ENCODE assay signal across 26 cellular contexts in the genomic region with DNA sequence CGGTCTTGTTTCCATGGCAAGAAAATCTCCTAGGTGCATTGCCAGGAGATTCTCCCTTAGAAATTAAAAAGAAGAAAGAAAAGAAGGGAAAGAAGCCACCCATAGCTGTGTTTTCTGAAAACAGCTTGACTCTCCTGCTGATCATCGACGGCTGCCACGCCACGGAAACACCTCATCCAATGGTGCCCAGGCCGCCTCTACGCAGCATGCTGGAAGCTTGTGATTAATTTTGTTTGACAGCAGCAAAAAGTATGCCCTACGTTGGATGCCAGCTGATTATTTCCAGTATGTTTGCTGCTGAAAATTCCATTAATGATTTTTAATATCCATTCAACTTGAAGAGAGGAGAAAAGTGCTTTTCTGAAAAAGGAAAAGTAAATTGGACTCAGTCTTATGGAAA.
"Had no signal": no experiment of that assay in that cellular context is flagged by ENCODE, and none has a peak within 500 bp of the region (broad histone marks: within the 10 kb centered on the region; RNA-seq: fewer than 3 reads in every experiment).

No MANE protein-coding gene starts in this region.

- H3K9me3 Mint-ChIP-seq: activated CD4-positive, alpha-beta memory T cell treated with anti-CD3 and anti-CD28 coated beads, Interleukin-2, amount 10 ng/mL, durations not matched to agents 7 days and 5 days; activated CD4-positive, alpha-beta T cell treated with anti-CD3 and anti-CD28 coated beads, Interleukin-2, amount 10 ng/mL, durations not matched to agents 24 days and 14 days; activated T-cell treated with anti-CD3 and anti-CD28 coated beads, Interleukin-2, amount 50 U/mL, for 24 hours; dendritic cell treated with granulocyte-macrophage colony-stimulating factor and Interleukin-4, amounts not matched to agents 40 ng/mL and 50 ng/mL, for 4 days had no signal

- H3K4me3 ChIP-seq: coronary artery, dorsolateral prefrontal cortex, heart left ventricle had no signal

- H3K36me3 Mint-ChIP-seq: activated naive CD8-positive, alpha-beta T cell had no signal

- H3K27me3 Mint-ChIP-seq: activated CD4-positive, alpha-beta memory T cell treated with anti-CD3 and anti-CD28 coated beads, Interleukin-2, amount 10 ng/mL, durations not matched to agents 7 days and 5 days; activated CD4-positive, alpha-beta T cell treated with anti-CD3 and anti-CD28 coated beads for 36 hours; activated CD4-positive, alpha-beta T cell treated with anti-CD3 and anti-CD28 coated beads, Interleukin-2, amount 10 ng/mL, durations not matched to agents 24 days and 14 days; activated naive CD8-positive, alpha-beta T cell; activated T-cell treated with anti-CD3 and anti-CD28 coated beads, Interleukin-2, amount 50 U/mL, for 24 hours; dendritic cell treated with granulocyte-macrophage colony-stimulating factor and Interleukin-4, amounts not matched to agents 40 ng/mL and 50 ng/mL, for 4 days had no signal

- H3K27ac Mint-ChIP-seq: activated CD4-positive, alpha-beta memory T cell treated with anti-CD3 and anti-CD28 coated beads, Interleukin-2, amount 10 ng/mL, durations not matched to agents 7 days and 5 days; activated CD4-positive, alpha-beta T cell treated with anti-CD3 and anti-CD28 coated beads for 36 hours; activated CD4-positive, alpha-beta T cell treated with anti-CD3 and anti-CD28 coated beads, Interleukin-2, amount 10 ng/mL, durations not matched to agents 24 days and 14 days; activated naive CD8-positive, alpha-beta T cell; activated T-cell treated with anti-CD3 and anti-CD28 coated beads, Interleukin-2, amount 50 U/mL, for 24 hours; activated T-cell treated with anti-CD3 and anti-CD28 coated beads, Interleukin-2, amount 50 U/mL, for 72 hours; dendritic cell treated with granulocyte-macrophage colony-stimulating factor and Interleukin-4, amounts not matched to agents 40 ng/mL and 50 ng/mL, for 4 days; endodermal cell had no signal

- H3K27me3 ChIP-seq: dorsolateral prefrontal cortex, heart left ventricle had no signal

- H3K4me1 Mint-ChIP-seq: activated CD4-positive, alpha-beta memory T cell treated with anti-CD3 and anti-CD28 coated beads, Interleukin-2, amount 10 ng/mL, durations not matched to agents 7 days and 5 days; activated CD4-positive, alpha-beta T cell treated with anti-CD3 and anti-CD28 coated beads for 36 hours; activated CD4-positive, alpha-beta T cell treated with anti-CD3 and anti-CD28 coated beads, Interleukin-2, amount 10 ng/mL, durations not matched to agents 24 days and 14 days had no signal

- H3K27ac ChIP-seq: coronary artery, heart left ventricle, WERI-Rb-1 had no signal

- H3K9me3 ChIP-seq: heart left ventricle had no signal

- ATAC-seq: activated CD4-positive, alpha-beta T cell treated with anti-CD3 and anti-CD28 coated beads for 36 hours; activated T-cell treated with anti-CD3 and anti-CD28 coated beads, Interleukin-2, amount 50 U/mL, for 72 hours; esophagus mucosa; heart left ventricle had no signal

- H3K4me3 Mint-ChIP-seq: activated CD4-positive, alpha-beta memory T cell treated with anti-CD3 and anti-CD28 coated beads, Interleukin-2, amount 10 ng/mL, durations not matched to agents 7 days and 5 days; activated CD4-positive, alpha-beta T cell treated with anti-CD3 and anti-CD28 coated beads for 36 hours; activated CD4-positive, alpha-beta T cell treated with anti-CD3 and anti-CD28 coated beads, Interleukin-2, amount 10 ng/mL, durations not matched to agents 24 days and 14 days; activated naive CD8-positive, alpha-beta T cell; activated T-cell treated with anti-CD3 and anti-CD28 coated beads, Interleukin-2, amount 50 U/mL, for 24 hours; activated T-cell treated with anti-CD3 and anti-CD28 coated beads, Interleukin-2, amount 50 U/mL, for 72 hours; dendritic cell treated with granulocyte-macrophage colony-stimulating factor and Interleukin-4, amounts not matched to agents 40 ng/mL and 50 ng/mL, for 4 days; endodermal cell had no signal

- H3K36me3 ChIP-seq: heart left ventricle, WERI-Rb-1 had no signal

- DNase-seq: activated CD4-positive, alpha-beta memory T cell treated with anti-CD3 and anti-CD28 coated beads, Interleukin-2, amount 10 ng/mL, durations not matched to agents 7 days and 5 days; activated CD4-positive, alpha-beta T cell treated with anti-CD3 and anti-CD28 coated beads for 36 hours; activated CD4-positive, alpha-beta T cell treated with anti-CD3 and anti-CD28 coated beads, Interleukin-2, amount 10 ng/mL, durations not matched to agents 24 days and 14 days; activated CD4-positive, CD25-positive, alpha-beta regulatory T cell; activated CD4-positive, CD25-positive, alpha-beta regulatory T cell treated with anti-CD3 and anti-CD28 coated beads, Interleukin-2, amount 50 U/mL, for 72 hours; activated CD8-positive, alpha-beta memory T cell treated with anti-CD3 and anti-CD28 coated beads, Interleukin-2, amount 50 U/mL, for 48 hours; activated gamma-delta T cell; activated naive CD4-positive, alpha-beta T cell; activated naive CD4-positive, alpha-beta T cell treated with anti-CD3 and anti-CD28 coated beads, Interleukin-2, amount 50 U/mL, for 16 hours; activated T-cell treated with anti-CD3 and anti-CD28 coated beads for 4 hours; activated T-cell treated with anti-CD3 and anti-CD28 coated beads, Interleukin-2, amount 50 U/mL, for 24 hours; activated T-cell treated with anti-CD3 and anti-CD28 coated beads, Interleukin-2, amount 50 U/mL, for 72 hours; amniotic stem cell; anterior cingulate cortex; effector memory CD4-positive, alpha-beta T cell; endodermal cell; foreskin fibroblast; heart left ventricle; T-helper 2 cell; T-helper 9 cell; WERI-Rb-1 had no signal
